20 cellular contexts compared by ENCODE assay signal in the genomic region with DNA sequence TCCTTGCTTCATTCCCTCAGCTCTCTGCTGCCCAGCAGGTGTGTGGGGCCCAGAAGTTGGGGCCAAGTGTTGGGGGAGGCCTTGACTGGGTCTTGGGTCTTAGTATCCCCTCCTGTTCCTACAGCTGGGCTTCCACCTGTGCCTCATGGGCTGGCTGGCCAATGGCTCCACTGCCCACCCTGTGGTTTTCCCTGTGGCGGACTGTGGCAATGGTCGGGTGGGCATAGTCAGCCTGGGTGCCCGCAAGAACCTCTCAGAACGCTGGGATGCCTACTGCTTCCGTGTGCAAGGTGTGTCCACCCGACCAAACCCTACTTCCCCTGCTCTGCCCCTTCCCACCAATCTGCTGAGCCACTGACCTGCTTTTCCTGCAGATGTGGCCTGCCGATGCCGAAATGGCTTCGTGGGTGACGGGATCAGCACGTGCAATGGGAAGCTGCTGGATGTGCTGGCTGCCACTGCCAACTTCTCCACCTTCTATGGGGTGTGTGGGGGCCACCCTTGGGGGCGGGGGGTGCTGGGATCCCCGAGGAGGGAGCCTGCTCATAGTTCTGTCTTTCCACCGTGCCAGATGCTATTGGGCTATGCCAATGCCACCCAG. TPM values are rescaled to one million over a fixed set of nuclear protein-coding genes. Genes with fewer than 3 reads are reported as not detected.
DNase-seq lines count a peak whose midpoint lies in the region; ATAC-seq and TF ChIP-seq lines count a peak whose summit lies in the region.
"Had no signal": no experiment of that assay in that cellular context is flagged by ENCODE, and none has a peak within 500 bp of the region (broad histone marks: within the 10 kb centered on the region; RNA-seq: fewer than 3 reads in every experiment).

No MANE protein-coding gene starts in this region.

- H3K36me3 ChIP-seq in heart left ventricle (peaks cover 0 to 94% (median 21%) of the 10 kb centered on the region in 9 donors), mucosa of descending colon (ENCODE audit: low read depth) (no peaks in the 10 kb centered on the region), aorta (ENCODE audit: control insufficient read depth in 1 of 2, insufficient read depth in 2 of 2, low read length in 1 of 2) (no peaks in the 10 kb centered on the region), mammary epithelial cell (ENCODE audit: insufficient read depth, low read length) (no peaks in the 10 kb centered on the region)

- no peak overlapping the region for H3K4me3 ChIP-seq in heart left ventricle
- H3K4me3 ChIP-seq in mucosa of descending colon, result no peak overlapping the region
- H3K4me3 ChIP-seq in aorta (ENCODE audit: low read length in 2 of 2), result no peak overlapping the region
- no peak overlapping the region for H3K4me3 ChIP-seq in mammary epithelial cell (replicated peaks in 1 of 3; ENCODE audit: insufficient read depth in 1 of 3, low read depth in 2 of 3, low read length in 3 of 3)
- H3K4me3 ChIP-seq: PC-9 had no signal

- CTCF ChIA-PET in WTC11 (lab: Charles Lee), result interaction anchor here (0.6 to 0.9 kb wide), 2 partner anchors 95 to 1649 kb away, joined by 3 read pairs; no protein-coding TSS in a partner anchor
- CTCF ChIA-PET in mammary epithelial cell (lab: Charles Lee; ENCODE audit: low non-redundant PET), result no interaction called here

- TF ChIP-seq CTCF in WTC11 (IDR thresholded peaks at IDR 0.05) (no peak), heart left ventricle (IDR thresholded peaks at IDR 0.05) (no peak), mucosa of descending colon (IDR thresholded peaks at IDR 0.05) (no peak), mammary epithelial cell (conservative IDR thresholded peaks at IDR 0.05 in 1 of 2, IDR thresholded peaks at IDR 0.05 in 1 of 2; ENCODE audit: extremely low read depth in 1 of 2, insufficient read depth in 1 of 2, low read depth in 1 of 2, low read length in 2 of 2) (no peak)

- H3K9me3 Mint-ChIP-seq in WTC11, result no peaks in the 10 kb centered on the region

- no peak overlapping the region for H2AFZ ChIP-seq in mammary epithelial cell (ENCODE audit: low read depth, low read length)
- H2AFZ ChIP-seq: PC-9 had no signal

- in situ Hi-C loops in mammary epithelial cell (cut with MboI; ENCODE audit: low sequenced_read_pairs in 2 of 2), result no loop called here

- DNase-seq in WTC11 (ENCODE audit: low spot score) (no peak), heart left ventricle (peak in 3 of 5 donors; percentile 15 to 47 (median 18)), mucosa of descending colon (peak in 2 of 3 donors; percentile 16 to 33), aorta (peak; percentile 31 to 68), NCI-H446 (lab: John Stamatoyannopoulos, UW) (no peak), mammary epithelial cell (no peak)
- no peak for DNase-seq in NK-92 treated with Interleukin-12 subunit alpha and Interleukin-12 subunit beta, amount 100 ng/mL, for 24 hours (lab: John Stamatoyannopoulos, UW)
- DNase-seq: AML-193, DMS 273 treated with DMSO at 0.1 percent for 48 hours, DND-41, HCEC 1CT, NCI-H1417, NCI-H187, NCI-H2107, NCI-H345, NCI-H526, PC-9 had no signal

- dilution Hi-C loops in mammary epithelial cell (cut with HindIII; ENCODE audit: low sequenced_read_pairs), result no loop called here

- ATAC-seq in WTC11 (no peak), heart left ventricle (no peak), mucosa of descending colon (no peak), aorta (ENCODE audit: low FRiP score) (no peak)

- H3K79me2 ChIP-seq in mammary epithelial cell (ENCODE audit: insufficient read depth, low read length), result no peaks in the 10 kb centered on the region

- H3K27ac ChIP-seq in heart left ventricle (no peak overlapping the region), aorta (ENCODE audit: low read depth in 1 of 2, low read length in 2 of 2) (no peak overlapping the region), mammary epithelial cell (ENCODE audit: insufficient read depth, low read depth, low read length) (no peak overlapping the region)
- H3K27ac ChIP-seq: PC-9, RWPE1 had no signal

- no peak for TF ChIP-seq POLR2A in heart left ventricle (IDR thresholded peaks at IDR 0.05)

- intact Hi-C loops in heart left ventricle (cut with DNase I) (no loop called here), mucosa of descending colon (cut with DNase I, micrococcal nuclease) (no loop called here), aorta (cut with DNase I) (no loop called here), mammary epithelial cell (cut with micrococcal nuclease) (no loop called here)

- no peaks in the 10 kb centered on the region; the same call in 1 of the 2 replicates for H3K27me3 Mint-ChIP-seq in WTC11 (ENCODE audit: low read depth)

- peaks cover 7% of the 10 kb centered on the region for H3K4me1 Mint-ChIP-seq in WTC11

- no peak overlapping the region for H3K9ac ChIP-seq in mammary epithelial cell (ENCODE audit: insufficient read depth, low read length)

- WGBS in heart left ventricle, 4 donors, result 90 to 95% (median 93%) methylated on average over 10 to 14 of the region's 14 CpGs
- WGBS in aorta, 2 donors, result 93% methylated on average over 14 of the region's 14 CpGs
- WGBS in mammary epithelial cell (ENCODE audit: low coverage, missing lambda C conversion rate), result 89% methylated on average over 5 of the region's 14 CpGs

- H4K20me1 ChIP-seq in mammary epithelial cell (ENCODE audit: insufficient read depth, low read length), result no peaks in the 10 kb centered on the region

- no peak overlapping the region for H3K4me2 ChIP-seq in mammary epithelial cell (ENCODE audit: insufficient read depth, low read depth, low read length)
- H3K4me2 ChIP-seq: PC-9 had no signal

- POLR2A ChIA-PET in WTC11 (lab: Charles Lee), result interaction anchor here (0.6 kb wide), 1 partner anchor 25 kb away, joined by 4 read pairs; no protein-coding TSS in a partner anchor

- peaks cover 9 to 43% (median 24%) of the 10 kb centered on the region in 12 donors for H3K4me1 ChIP-seq in heart left ventricle
- peaks cover 2% of the 10 kb centered on the region for H3K4me1 ChIP-seq in mucosa of descending colon (ENCODE audit: low read depth)
- no peaks in the 10 kb centered on the region for H3K4me1 ChIP-seq in aorta (ENCODE audit: control insufficient read depth in 1 of 2, insufficient read depth in 2 of 2, low read length in 2 of 2)
- peaks cover 7% of the 10 kb centered on the region for H3K4me1 ChIP-seq in mammary epithelial cell (ENCODE audit: insufficient read depth, low read length)

- no peak overlapping the region for H3K4me3 Mint-ChIP-seq in WTC11

- peaks cover 27% of the 10 kb centered on the region for H3K36me3 Mint-ChIP-seq in WTC11

- H3K27me3 ChIP-seq in heart left ventricle (no peaks in the 10 kb centered on the region), aorta (ENCODE audit: control insufficient read depth in 1 of 2, insufficient read depth in 2 of 2, low read length in 1 of 2) (no peaks in the 10 kb centered on the region), mammary epithelial cell (ENCODE audit: insufficient read depth, low read length) (no peaks in the 10 kb centered on the region)

- no peak overlapping the region for H3K27ac Mint-ChIP-seq in WTC11

- BruUV-seq in mammary epithelial cell (replicated peaks; lab: Mats Ljungman, UMichigan), result no TSS peak

- no peaks in the 10 kb centered on the region for H3K9me3 ChIP-seq in heart left ventricle
- no peaks in the 10 kb centered on the region for H3K9me3 ChIP-seq in mucosa of descending colon
- H3K9me3 ChIP-seq in aorta (ENCODE audit: control insufficient read depth, low read length), result no peaks in the 10 kb centered on the region
- H3K9me3 ChIP-seq in mammary epithelial cell (replicated peaks; ENCODE audit: insufficient read depth, low read length), result no peaks in the 10 kb centered on the region

TF ChIP-seq in WTC11, 78 proteins besides CTCF, POLR2A, EP300 and RAD21:
- TF ChIP-seq NFATC4 (CRISPR knock-in tag; IDR thresholded peaks at IDR 0.05) (0 out of 2 replicates have a peak, but pooled peaks have one; percentile 53), CREB1 (CRISPR knock-in tag; IDR thresholded peaks at IDR 0.05) (no peak), NR3C1 (CRISPR knock-in tag; conservative IDR thresholded peaks at IDR 0.05; ENCODE audit: low read depth) (no peak), TP53 (CRISPR knock-in tag; IDR thresholded peaks at IDR 0.05) (no peak), NR1H2 (CRISPR knock-in tag; IDR thresholded peaks at IDR 0.05) (no peak), TCF7 (CRISPR knock-in tag; IDR thresholded peaks at IDR 0.05; ENCODE audit: low read depth) (no peak), NR2C2 (CRISPR knock-in tag; IDR thresholded peaks at IDR 0.05) (no peak), ETV6 (CRISPR knock-in tag; IDR thresholded peaks at IDR 0.05) (no peak)
- TF ChIP-seq, protein P1, sequence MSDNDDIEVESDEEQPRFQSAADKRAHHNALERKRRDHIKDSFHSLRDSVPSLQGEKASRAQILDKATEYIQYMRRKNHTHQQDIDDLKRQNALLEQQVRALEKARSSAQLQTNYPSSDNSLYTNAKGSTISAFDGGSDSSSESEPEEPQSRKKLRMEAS (CRISPR knock-in tag; IDR thresholded peaks at IDR 0.05), result no peak

RNA-seq across cellular contexts. Expression of a gene that starts 10.9 kb away (rescaled TPM):
- total RNA-seq in WTC11 (2021), result 377 to 430 TPM (median 417 TPM) in 3 replicates
- 10 to 100 TPM; 22.8 to 99.6 (median 52.7) TPM for total RNA-seq in heart left ventricle
- 10 to 100 TPM; 61.1 to 92.7 TPM for polyA plus RNA-seq in heart left ventricle
- total RNA-seq in mucosa of descending colon, result 10 to 100 TPM in 2 of 3 donors, 1 to 10 TPM in 1; 5.7 to 20.2 (median 17.2) TPM
- 10 to 100 TPM; 29.6 to 33.0 TPM for total RNA-seq in aorta
- 100 to 1,000 TPM in 1 of 2 donors, 10 to 100 TPM in 1; 46.3 to 148 TPM for polyA plus RNA-seq in aorta
- total RNA-seq in mammary epithelial cell, result 10 to 100 TPM; 36.7 to 73.0 TPM
- polyA plus RNA-seq in mammary epithelial cell, result 88.7 TPM
- polyA minus RNA-seq in mammary epithelial cell, result 300 TPM

RNA-seq across cellular contexts. Expression of a gene that starts 13.7 kb away (rescaled TPM):
- total RNA-seq in WTC11 (2021) (30.0 to 37.8 TPM (median 36.4 TPM) in 3 replicates), heart left ventricle (10 to 100 TPM in 8 of 9 donors, 1 to 10 TPM in 1; 2.0 to 73.0 (median 59.2) TPM), mucosa of descending colon (10 to 100 TPM; 16.1 to 18.1 (median 17.1) TPM), aorta (10 to 100 TPM in 1 of 2 donors, 1 to 10 TPM in 1; 9.1 to 14.0 TPM), mammary epithelial cell (10 to 100 TPM in 1 of 2 donors, 1 to 10 TPM in 1; 1.8 to 27.7 TPM)
- polyA plus RNA-seq in heart left ventricle (100 to 1,000 TPM in 1 of 2 donors, 10 to 100 TPM in 1; 45.2 to 113 TPM), aorta (1 to 10 TPM; 4.5 to 7.1 TPM), mammary epithelial cell (23.1 TPM)
- polyA minus RNA-seq in mammary epithelial cell, result 3.2 TPM

RNA-seq across cellular contexts. Expression of a gene that starts 27.6 kb away (rescaled TPM):
- total RNA-seq in WTC11 (2021) (1.9 to 2.6 TPM (median 2.1 TPM) in 3 replicates), heart left ventricle (100 to 1,000 TPM in 2 of 9 donors, 10 to 100 TPM in 7; 34.1 to 351 (median 50.6) TPM), mucosa of descending colon (100 to 1,000 TPM in 2 of 3 donors, 10 to 100 TPM in 1; 51.7 to 187 (median 145) TPM), aorta (100 to 1,000 TPM; 339 to 651 TPM), mammary epithelial cell (under 1 TPM in 1 of 2 donors, not detected in 1; 0.17 TPM)
- polyA plus RNA-seq in heart left ventricle (10 to 100 TPM; 41.0 to 79.1 TPM), aorta (100 to 1,000 TPM in 1 of 2 donors, 10 to 100 TPM in 1; 54.2 to 207 TPM), mammary epithelial cell (0.02 TPM)
- polyA minus RNA-seq in mammary epithelial cell, result not detected
- total RNA-seq: G401, M059J had no signal

Comparison
In these comparisons a context has a peak if more than half of its experiments do, and no peak if none do; other contexts are left out.
1. DNase-seq: peak in heart left ventricle (3 of 5), mucosa of descending colon (2 of 3) and aorta (2 of 2); none in WTC11 (single experiment), NCI-H446 (0 of 2), mammary epithelial cell (single experiment) and NK-92 treated with Interleukin-12 subunit alpha and Interleukin-12 subunit beta, amount 100 ng/mL, for 24 hours (single experiment).